In the genomic region with DNA sequence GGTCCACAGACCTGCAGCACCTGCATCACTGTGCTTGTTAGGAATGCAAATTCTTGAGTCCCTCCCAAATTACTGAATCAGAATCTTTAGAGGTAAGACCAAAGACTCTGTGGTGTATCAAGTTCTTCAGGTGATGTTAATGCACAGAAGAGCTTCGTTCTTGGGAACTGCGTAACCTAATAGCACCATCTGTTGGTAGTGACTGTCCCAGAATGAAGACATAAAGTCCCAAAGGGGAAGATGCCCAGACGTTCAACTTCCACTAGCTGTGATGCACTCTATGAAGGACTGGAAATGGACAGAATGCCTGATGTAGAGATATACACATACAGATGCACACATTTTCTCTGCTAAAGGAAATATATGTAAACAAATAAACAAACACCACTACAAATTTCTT, we compare ENCODE assay signal across 8 cellular contexts.
DNase-seq lines count a peak whose midpoint lies in the region; ATAC-seq lines count a peak whose summit lies in the region.

No MANE protein-coding gene starts in this region.

- no peak overlapping the region for H3K27ac Mint-ChIP-seq in activated T-helper 17 cell treated with anti-CD3 and anti-CD28 coated beads, Interleukin-2, amount 50 U/mL, for 72 hours

- no peaks in the 10 kb centered on the region for H3K27me3 Mint-ChIP-seq in activated T-helper 17 cell treated with anti-CD3 and anti-CD28 coated beads, Interleukin-2, amount 50 U/mL, for 72 hours

- DNase-seq in Right ventricle myocardium superior (no peak), cardiac septum (ENCODE audit: low spot score) (no peak), NCI-H2227 treated with DMSO at 0.1 percent for 48 hours (lab: John Stamatoyannopoulos, UW) (peak; percentile 23), cerebellum (ENCODE audit: low spot score) (peak; percentile 13), myocyte (ENCODE audit: low read depth) (peak; percentile 30)

- intact Hi-C loops in Right ventricle myocardium superior (cut with DNase I): no loop called here
- intact Hi-C loops in cardiac septum (cut with DNase I): no loop called here

- ATAC-seq in Right ventricle myocardium superior (ENCODE audit: poor library complexity) (peak; percentile 78), HG02884 (IDR thresholded peaks at IDR 0.05; ENCODE audit: unreplicated experiment) (peak; percentile 82), GM18520 (IDR thresholded peaks at IDR 0.05; ENCODE audit: unreplicated experiment) (no peak)
- ATAC-seq in activated T-helper 17 cell treated with anti-CD3 and anti-CD28 coated beads, Interleukin-2, amount 50 U/mL, for 72 hours (replicated peaks): no peak

- no peaks in the 10 kb centered on the region for H3K36me3 Mint-ChIP-seq in activated T-helper 17 cell treated with anti-CD3 and anti-CD28 coated beads, Interleukin-2, amount 50 U/mL, for 72 hours (ENCODE audit: low read depth)

- no peak overlapping the region for H3K4me3 Mint-ChIP-seq in activated T-helper 17 cell treated with anti-CD3 and anti-CD28 coated beads, Interleukin-2, amount 50 U/mL, for 72 hours

- peaks cover 4% of the 10 kb centered on the region for H3K9me3 Mint-ChIP-seq in activated T-helper 17 cell treated with anti-CD3 and anti-CD28 coated beads, Interleukin-2, amount 50 U/mL, for 72 hours

- no peaks in the 10 kb centered on the region for H3K4me1 Mint-ChIP-seq in activated T-helper 17 cell treated with anti-CD3 and anti-CD28 coated beads, Interleukin-2, amount 50 U/mL, for 72 hours

Comparison
In these comparisons a context has a peak if more than half of its experiments do, and no peak if none do; other contexts are left out.
1. ATAC-seq: peak in Right ventricle myocardium superior (single experiment) and HG02884 (single experiment); none in GM18520 (single experiment) and activated T-helper 17 cell treated with anti-CD3 and anti-CD28 coated beads, Interleukin-2, amount 50 U/mL, for 72 hours (single experiment).
2. DNase-seq: peak in NCI-H2227 treated with DMSO at 0.1 percent for 48 hours (single experiment), cerebellum (single experiment) and myocyte (single experiment); none in Right ventricle myocardium superior (single experiment) and cardiac septum (single experiment).